27 cellular contexts compared by ENCODE assay signal in the genomic region with DNA sequence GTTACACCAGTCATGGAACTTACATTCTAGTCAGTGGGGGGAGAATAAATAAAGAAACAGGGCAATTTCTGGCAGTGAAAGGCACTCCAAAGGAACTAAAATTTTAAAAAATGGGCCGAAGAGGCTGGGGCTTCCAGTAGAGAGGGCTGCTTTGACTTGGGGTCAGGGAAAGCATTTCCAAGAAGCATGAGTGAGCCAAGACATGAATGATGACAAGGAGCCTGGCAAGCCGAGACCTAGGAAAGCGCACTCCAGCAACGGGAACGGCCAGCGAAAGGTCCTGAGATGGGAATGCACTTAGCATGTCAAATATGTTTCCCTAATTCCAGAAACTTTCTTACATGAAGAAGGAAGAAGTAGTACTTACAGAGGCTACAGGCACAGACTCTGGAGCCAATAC.
"Had no signal": no experiment of that assay in that cellular context is flagged by ENCODE, and none has a peak within 500 bp of the region (broad histone marks: within the 10 kb centered on the region; RNA-seq: fewer than 3 reads in every experiment).

No MANE protein-coding gene starts in this region.

- H3K4me3 ChIP-seq: esophagus squamous epithelium, gastrocnemius medialis, lower lobe of right lung, neural progenitor cell, skin epidermis, thyroid gland had no signal

- H3K4me1 Mint-ChIP-seq: natural killer cell; neural progenitor cell; stimulated activated effector memory CD8-positive, alpha-beta T cell treated with anti-CD3 and anti-CD28 coated beads, Interleukin-12 subunit alpha, Interleukin-12 subunit beta, amount 100 ng/mL, for 72 hours; T-helper 17 cell had no signal

- ATAC-seq: activated CD4-positive, CD25-positive, alpha-beta regulatory T cell treated with anti-CD3 and anti-CD28 coated beads, Interleukin-2, amount 50 U/mL, for 24 hours; gastrocnemius medialis; left colon; lower lobe of right lung; natural killer cell; sciatic nerve; stimulated activated effector memory CD8-positive, alpha-beta T cell treated with anti-CD3 and anti-CD28 coated beads, Interleukin-12 subunit alpha, Interleukin-12 subunit beta, amount 100 ng/mL, for 72 hours; T-helper 17 cell had no signal

- H3K27ac ChIP-seq: brain microvascular endothelial cell, esophagus squamous epithelium, lower lobe of right lung, neural progenitor cell, WERI-Rb-1 had no signal

- H3K9me3 Mint-ChIP-seq: natural killer cell; neural progenitor cell; stimulated activated effector memory CD8-positive, alpha-beta T cell treated with anti-CD3 and anti-CD28 coated beads, Interleukin-12 subunit alpha, Interleukin-12 subunit beta, amount 100 ng/mL, for 72 hours; stimulated activated naive CD8-positive, alpha-beta T cell treated with anti-CD3 and anti-CD28 coated beads, Interleukin-15, Interleukin-2, amounts not matched to agents 100 ng/mL and 50 ng/mL, for 24 hours had no signal

- H3K4me3 Mint-ChIP-seq: activated naive CD8-positive, alpha-beta T cell; natural killer cell; neural progenitor cell; stimulated activated effector memory CD8-positive, alpha-beta T cell treated with anti-CD3 and anti-CD28 coated beads, Interleukin-12 subunit alpha, Interleukin-12 subunit beta, amount 100 ng/mL, for 72 hours; stimulated activated naive CD8-positive, alpha-beta T cell treated with anti-CD3 and anti-CD28 coated beads, Interleukin-15, Interleukin-2, amounts not matched to agents 100 ng/mL and 50 ng/mL, for 24 hours; T-helper 17 cell had no signal

- H3K4me1 ChIP-seq: esophagus squamous epithelium, gastrocnemius medialis, lower lobe of right lung, thyroid gland had no signal

- H3K36me3 Mint-ChIP-seq: activated naive CD8-positive, alpha-beta T cell; natural killer cell; neural progenitor cell; stimulated activated effector memory CD8-positive, alpha-beta T cell treated with anti-CD3 and anti-CD28 coated beads, Interleukin-12 subunit alpha, Interleukin-12 subunit beta, amount 100 ng/mL, for 72 hours had no signal

- H3K27ac Mint-ChIP-seq: activated naive CD8-positive, alpha-beta T cell; natural killer cell; neural progenitor cell; stimulated activated effector memory CD8-positive, alpha-beta T cell treated with anti-CD3 and anti-CD28 coated beads, Interleukin-12 subunit alpha, Interleukin-12 subunit beta, amount 100 ng/mL, for 72 hours; stimulated activated naive CD8-positive, alpha-beta T cell treated with anti-CD3 and anti-CD28 coated beads, Interleukin-15, Interleukin-2, amounts not matched to agents 100 ng/mL and 50 ng/mL, for 24 hours; T-helper 17 cell had no signal

- H3K9me3 ChIP-seq: esophagus squamous epithelium, gastrocnemius medialis, lower lobe of right lung, thyroid gland had no signal

- H3K27me3 ChIP-seq: brain microvascular endothelial cell, gastrocnemius medialis, neural progenitor cell, thyroid gland had no signal

- DNase-seq: activated CD4-positive, alpha-beta T cell treated with anti-CD3 and anti-CD28 coated beads for 48 hours; activated CD4-positive, alpha-beta T cell treated with anti-CD3 and anti-CD28 coated beads, Interleukin-2, amount 50 U/mL, for 48 hours; activated CD8-positive, alpha-beta memory T cell treated with anti-CD3 and anti-CD28 coated beads for 24 hours; activated effector memory CD4-positive, alpha-beta T cell treated with Interleukin-2 at 50 U/mL for 16 hours; activated naive CD4-positive, alpha-beta T cell treated with Interleukin-2 at 50 U/mL for 16 hours; brain microvascular endothelial cell; caudate nucleus; esophagus squamous epithelium; gastrocnemius medialis; glutamatergic neuron; left colon; lower lobe of right lung; mesenchymal stem cell; natural killer cell; occipital lobe; stimulated activated CD4-positive, alpha-beta T cell treated with anti-CD3 and anti-CD28 coated beads, Interleukin-4, amount 100 ng/mL, for 24 hours; T-helper 17 cell; T1000; WERI-Rb-1 had no signal

- H3K36me3 ChIP-seq: brain microvascular endothelial cell, esophagus squamous epithelium, gastrocnemius medialis, lower lobe of right lung, neural progenitor cell, thyroid gland, WERI-Rb-1 had no signal
